17 cellular contexts compared by ENCODE assay signal in the genomic region with DNA sequence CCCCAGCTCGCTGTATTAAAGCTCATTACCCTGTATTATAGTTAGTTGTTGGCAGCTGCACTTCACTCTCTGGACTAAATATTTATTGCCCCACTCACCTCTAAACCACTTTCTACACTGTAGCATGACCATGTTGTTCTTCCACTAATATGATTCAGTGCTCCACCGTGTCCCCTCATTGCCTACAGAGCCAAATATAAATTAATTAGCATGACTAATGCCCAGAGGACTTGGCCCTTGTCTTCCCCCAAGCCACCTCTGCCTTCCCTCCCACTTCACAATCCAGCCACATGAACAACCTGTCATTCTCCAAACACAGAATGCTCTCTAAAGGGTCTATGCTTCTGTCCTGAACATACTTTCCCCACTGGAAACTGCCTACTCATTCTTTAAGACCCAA.
DNase-seq lines count a peak whose midpoint lies in the region; ATAC-seq and TF ChIP-seq lines count a peak whose summit lies in the region.
"Had no signal": no experiment of that assay in that cellular context is flagged by ENCODE, and none has a peak within 500 bp of the region (broad histone marks: within the 10 kb centered on the region; RNA-seq: fewer than 3 reads in every experiment).

No MANE protein-coding gene starts in this region.

- no peak overlapping the region for H4K8ac ChIP-seq in H9 (replicated peaks; ENCODE audit: insufficient read length, low read depth, low read length)

- H3K79me1 ChIP-seq in H9 (ENCODE audit: insufficient read depth, low read depth, low read length, poor library complexity, severe bottlenecking) = no peaks in the 10 kb centered on the region

- H3K56ac ChIP-seq in H9 (ENCODE audit: insufficient read length, low read depth, low read length) = no peak overlapping the region

- H3K23me2 ChIP-seq in H9 (ENCODE audit: insufficient read length, low read depth, low read length, poor library complexity, severe bottlenecking) = no peaks in the 10 kb centered on the region

- H3K9ac ChIP-seq in H9 (ENCODE audit: extremely low read depth, insufficient read length, low read length) = no peak overlapping the region
- H3K9ac ChIP-seq: BLaER1 treated with 17β-estradiol and CSF1 and Interleukin-3, amounts not matched to agents 10 nM and 100 nM had no signal

- WGBS in H9 (ENCODE audit: extremely low coverage, insufficient read length, low lambda C conversion rate) = no CpG with 5 or more reads among the region's 2 CpGs

- CTCF ChIA-PET in activated CD4-positive, alpha-beta memory T cell treated with anti-CD3 and anti-CD28 coated beads, Interleukin-2, amount 10 ng/mL, durations not matched to agents 7 days and 5 days (lab: Charles Lee) = no interaction called here

- TF ChIP-seq CTCF in kidney epithelial cell (IDR thresholded peaks at IDR 0.05; ENCODE audit: insufficient read depth, low read length, poor library complexity, severe bottlenecking) = no peak
- TF ChIP-seq CTCF in H9 (conservative IDR thresholded peaks at IDR 0.05) = no peak

- no peak overlapping the region for H2BK120ac ChIP-seq in H9 (ENCODE audit: low read depth, low read length, poor library complexity, severe bottlenecking)

- no peak overlapping the region for H3K23ac ChIP-seq in H9 (ENCODE audit: insufficient read length, low read depth, low read length)

- H3K9me3 ChIP-seq in MG63 = no peaks in the 10 kb centered on the region
- H3K9me3 ChIP-seq in H9 (ENCODE audit: control insufficient read depth, low read depth, low read length) = no peaks in the 10 kb centered on the region
- H3K9me3 ChIP-seq: HAP-1 had no signal

- no peak overlapping the region for H3T11ph ChIP-seq in H9 (ENCODE audit: low read length)

- H3K4me2 ChIP-seq in H9 (ENCODE audit: insufficient read depth, insufficient read length, low read length) = no peak overlapping the region
- H3K4me2 ChIP-seq: BLaER1 treated with 17β-estradiol and CSF1 and Interleukin-3, amounts not matched to agents 10 nM and 100 nM; PC-9 had no signal

- H2BK5ac ChIP-seq in H9 (ENCODE audit: insufficient read length, low read length) = no peak overlapping the region

- H3K4me3 Mint-ChIP-seq in activated CD4-positive, alpha-beta memory T cell treated with anti-CD3 and anti-CD28 coated beads, Interleukin-2, amount 10 ng/mL, durations not matched to agents 7 days and 5 days = no peak overlapping the region
- H3K4me3 Mint-ChIP-seq in H9 = no peak overlapping the region

- no peaks in the 10 kb centered on the region for H3K27me3 ChIP-seq in MG63
- no peaks in the 10 kb centered on the region for H3K27me3 ChIP-seq in kidney epithelial cell (ENCODE audit: control insufficient read depth, insufficient read depth, low read length)
- H3K27me3 ChIP-seq in H9 (ENCODE audit: insufficient read depth, low read length) = no peaks in the 10 kb centered on the region

- DNase-seq in NCI-H82 (lab: John Stamatoyannopoulos, UW) (peak; percentile 47), NCI-H82 treated with DMSO at 0.1 percent for 48 hours (lab: John Stamatoyannopoulos, UW; ENCODE audit: unreplicated experiment) (no peak), MG63 (peak; percentile 5), kidney epithelial cell (ENCODE audit: low read depth) (peak; percentile 14), H9 (no peak)
- no peak for DNase-seq in activated CD4-positive, alpha-beta memory T cell treated with anti-CD3 and anti-CD28 coated beads, Interleukin-2, amount 10 ng/mL, durations not matched to agents 7 days and 5 days
- DNase-seq in activated CD8-positive, alpha-beta memory T cell treated with anti-CD3 and anti-CD28 coated beads, Interleukin-2, amount 50 U/mL, for 4 hours = no peak
- DNase-seq: DND-41, MV-4-11, NCI-H1417 treated with DMSO at 0.1 percent for 48 hours, NCI-H1930, NCI-H69, PC-9 had no signal

- POLR2A ChIA-PET in activated CD4-positive, alpha-beta memory T cell treated with anti-CD3 and anti-CD28 coated beads, Interleukin-2, amount 10 ng/mL, durations not matched to agents 7 days and 5 days (lab: Charles Lee) = no interaction called here

- no peaks in the 10 kb centered on the region for H3K9me3 Mint-ChIP-seq in activated CD4-positive, alpha-beta memory T cell treated with anti-CD3 and anti-CD28 coated beads, Interleukin-2, amount 10 ng/mL, durations not matched to agents 7 days and 5 days
- H3K9me3 Mint-ChIP-seq in H9 = no peaks in the 10 kb centered on the region

- ATAC-seq in GM19463 (IDR thresholded peaks at IDR 0.05; ENCODE audit: unreplicated experiment) = no peak

- H3K27me3 Mint-ChIP-seq in activated CD4-positive, alpha-beta memory T cell treated with anti-CD3 and anti-CD28 coated beads, Interleukin-2, amount 10 ng/mL, durations not matched to agents 7 days and 5 days = no peaks in the 10 kb centered on the region
- H3K27me3 Mint-ChIP-seq in H9 (ENCODE audit: low read depth) = no peaks in the 10 kb centered on the region

- H3K27ac Mint-ChIP-seq in activated CD4-positive, alpha-beta memory T cell treated with anti-CD3 and anti-CD28 coated beads, Interleukin-2, amount 10 ng/mL, durations not matched to agents 7 days and 5 days = no peak overlapping the region
- no peak overlapping the region for H3K27ac Mint-ChIP-seq in H9

- H3K4ac ChIP-seq in H9 (ENCODE audit: low read depth, low read length) = no peak overlapping the region

- H3K4me3 ChIP-seq in MG63 (no peak overlapping the region), kidney epithelial cell (ENCODE audit: low read depth, low read length) (no peak overlapping the region)
- H3K4me3 ChIP-seq: BLaER1 treated with 17β-estradiol and CSF1 and Interleukin-3, amounts not matched to agents 10 nM and 100 nM; HAP-1; PC-9 had no signal

- H3K79me2 ChIP-seq in H9 (ENCODE audit: insufficient read depth, low read length) = no peaks in the 10 kb centered on the region

- H3K27ac ChIP-seq in H9 (ENCODE audit: insufficient read length, low read depth, low read length) = no peak overlapping the region
- H3K27ac ChIP-seq: 22Rv1; BLaER1 treated with 17β-estradiol and CSF1 and Interleukin-3, amounts not matched to agents 10 nM and 100 nM; PC-9 had no signal

- no peak overlapping the region for H4K5ac ChIP-seq in H9 (ENCODE audit: insufficient read length, low read depth, low read length)

- H3K36me3 ChIP-seq in MG63 (no peaks in the 10 kb centered on the region), kidney epithelial cell (ENCODE audit: control insufficient read depth, insufficient read depth, low read length) (no peaks in the 10 kb centered on the region)
- H3K36me3 ChIP-seq: BLaER1 treated with 17β-estradiol and CSF1 and Interleukin-3, amounts not matched to agents 10 nM and 100 nM; HAP-1 had no signal

- H2AK5ac ChIP-seq in H9 (ENCODE audit: insufficient read length, low read length) = no peak overlapping the region

- no peaks in the 10 kb centered on the region for H3K4me1 Mint-ChIP-seq in activated CD4-positive, alpha-beta memory T cell treated with anti-CD3 and anti-CD28 coated beads, Interleukin-2, amount 10 ng/mL, durations not matched to agents 7 days and 5 days
- no peaks in the 10 kb centered on the region for H3K4me1 Mint-ChIP-seq in H9

- H2BK15ac ChIP-seq in H9 (ENCODE audit: low read depth, low read length) = no peak overlapping the region

- no peaks in the 10 kb centered on the region for H3K36me3 Mint-ChIP-seq in activated CD4-positive, alpha-beta memory T cell treated with anti-CD3 and anti-CD28 coated beads, Interleukin-2, amount 10 ng/mL, durations not matched to agents 7 days and 5 days (ENCODE audit: low read depth)
- no peaks in the 10 kb centered on the region for H3K36me3 Mint-ChIP-seq in H9 (ENCODE audit: insufficient read depth in 1 of 3, low read depth in 3 of 3)

- no peak overlapping the region for H3K18ac ChIP-seq in H9 (ENCODE audit: insufficient read length, low read depth, low read length)

- no peak overlapping the region for H2BK12ac ChIP-seq in H9 (ENCODE audit: insufficient read length, low read depth, low read length)

- no peak overlapping the region for H2BK20ac ChIP-seq in H9 (ENCODE audit: low read depth, low read length, poor library complexity, severe bottlenecking)

- no peak overlapping the region for H2AFZ ChIP-seq in H9 (ENCODE audit: low read length)
- H2AFZ ChIP-seq: PC-9 had no signal

- no peaks in the 10 kb centered on the region for H4K20me1 ChIP-seq in H9 (ENCODE audit: control insufficient read depth, insufficient read depth, insufficient read length)
- H4K20me1 ChIP-seq: BLaER1 treated with 17β-estradiol and CSF1 and Interleukin-3, amounts not matched to agents 10 nM and 100 nM had no signal

- H4K91ac ChIP-seq in H9 (ENCODE audit: insufficient read length, low read depth, low read length) = no peak overlapping the region

- H3K14ac ChIP-seq in H9 (ENCODE audit: insufficient read depth, low read length) = no peak overlapping the region

- no peaks in the 10 kb centered on the region for H3K4me1 ChIP-seq in H9 (ENCODE audit: insufficient read depth, low read length)
- H3K4me1 ChIP-seq: BLaER1 treated with 17β-estradiol and CSF1 and Interleukin-3, amounts not matched to agents 10 nM and 100 nM; HAP-1 had no signal

Comparison
In these comparisons a context has a peak if more than half of its experiments do, and no peak if none do; other contexts are left out.
1. DNase-seq: peak in NCI-H82 (single experiment), MG63 (single experiment) and kidney epithelial cell (single experiment); none in NCI-H82 treated with DMSO at 0.1 percent for 48 hours (single experiment), activated CD4-positive, alpha-beta memory T cell treated with anti-CD3 and anti-CD28 coated beads, Interleukin-2, amount 10 ng/mL, durations not matched to agents 7 days and 5 days (single experiment), activated CD8-positive, alpha-beta memory T cell treated with anti-CD3 and anti-CD28 coated beads, Interleukin-2, amount 50 U/mL, for 4 hours (single experiment) and H9 (single experiment).